Comparison of ENCODE assay signal across 9 cellular contexts in genomic region chr11:61007971-61008896, GRCh38. TPM values are rescaled to one million over a fixed set of nuclear protein-coding genes. Genes with fewer than 3 reads are reported as not detected.
DNase-seq lines count a peak whose midpoint lies in the region; ATAC-seq, FAIRE-seq and TF ChIP-seq lines count a peak whose summit lies in the region.
"Had no signal": no experiment of that assay in that cellular context is flagged by ENCODE, and none has a peak within 500 bp of the region (broad histone marks: within the 10 kb centered on the region; RNA-seq: fewer than 3 reads in every experiment).

No MANE protein-coding gene starts in this region.

- H3K9me1 ChIP-seq in K562 (ENCODE audit: control insufficient read depth, insufficient read depth, low read length), result no peaks in the 10 kb centered on the region

- no peak for TF ChIP-seq EP300 in SK-N-SH (IDR thresholded peaks at IDR 0.05; ENCODE audit: borderline replicate concordance in 1 of 2, low read depth in 1 of 2, low read length in 1 of 2)
- TF ChIP-seq EP300 in K562 (IDR thresholded peaks at IDR 0.05; ENCODE audit: low read length), result no peak
- no peak for TF ChIP-seq EP300 in HepG2 (IDR thresholded peaks at IDR 0.05; ENCODE audit: low read depth in 2 of 2, low read length in 2 of 2)
- TF ChIP-seq EP300 in HepG2 (CRISPR knock-in tag; IDR thresholded peaks at IDR 0.05; ENCODE audit: borderline replicate concordance), result no peak

- in situ Hi-C loops in K562 (cut with MboI), result no loop called here
- in situ Hi-C loops in HepG2 (cut with HindIII; ENCODE audit: extremely low pct_ligation_motif_present, low pct_unique_long_range_greater_than_20kb), result no loop called here

- H3K4me2 ChIP-seq in SK-N-SH (peak overlapping the region; percentile 59; the same call in 1 of the 2 replicates), K562 (ENCODE audit: insufficient read depth, low read length) (no peak overlapping the region), HepG2 (ENCODE audit: low read depth, low read length) (peak overlapping the region; percentile 53)

- no peaks in the 10 kb centered on the region for H3K79me2 ChIP-seq in SK-N-SH (ENCODE audit: insufficient read depth)
- no peaks in the 10 kb centered on the region for H3K79me2 ChIP-seq in K562 (ENCODE audit: control insufficient read depth, insufficient read depth, low read length)
- H3K79me2 ChIP-seq in HepG2 (ENCODE audit: insufficient read depth, low read length), result no peaks in the 10 kb centered on the region

- DNase-seq in SK-N-SH, result peak; percentile 47
- DNase-seq in K562 (ENCODE audit: extremely low read depth in 1 of 4, low spot score in 3 of 4), result peak in 2 of 4 experiments; percentile 37 to 43
- no peak for DNase-seq in HepG2 (ENCODE audit: low spot score)
- DNase-seq in HUDEP-2 (lab: John Stamatoyannopoulos, UW; ENCODE audit: unreplicated experiment in 76 of 76), result no peak

- H3F3A ChIP-seq in SK-N-SH (replicated peaks; ENCODE audit: insufficient read depth), result no peaks in the 10 kb centered on the region

- WGBS in SK-N-SH (ENCODE audit: low lambda C conversion rate), result 67% methylated on average over 29 of the region's 54 CpGs
- WGBS in K562 (ENCODE audit: insufficient coverage, low coverage, missing lambda C conversion rate), result 30% methylated on average over 47 of the region's 54 CpGs
- 45% methylated on average over 43 of the region's 54 CpGs for WGBS in HepG2 (ENCODE audit: low lambda C conversion rate)

- H3K4me3 ChIP-seq in SK-N-SH (ENCODE audit: low read depth in 2 of 2, low read length in 1 of 2) (peak overlapping the region in 1 of 2 experiments; percentile 19; a peak in 2 of 4 replicates), K562 (no peak overlapping the region), HepG2 (replicated peaks in 1 of 3; ENCODE audit: insufficient read depth in 1 of 3, low read depth in 2 of 3, low read length in 3 of 3) (peak overlapping the region in 1 of 3 experiments; percentile 52; a peak in 1 of 6 replicates), subcutaneous abdominal adipose tissue (ENCODE audit: low read depth in 1 of 5, low read length in 5 of 5) (peak overlapping the region; percentile 40 to 61 (median 54))

- no peak overlapping the region for H2AFZ ChIP-seq in SK-N-SH (ENCODE audit: low read depth)
- H2AFZ ChIP-seq in K562 (ENCODE audit: low read depth, low read length), result no peak overlapping the region
- no peak overlapping the region for H2AFZ ChIP-seq in HepG2 (ENCODE audit: low read length)

- TF ChIP-seq RAD21 in SK-N-SH (IDR thresholded peaks at IDR 0.05; ENCODE audit: low read length), result no peak
- TF ChIP-seq RAD21 in K562 (CRISPR knock-in tag; conservative IDR thresholded peaks at IDR 0.05 in 1 of 2, IDR thresholded peaks at IDR 0.05 in 1 of 2), result no peak
- TF ChIP-seq RAD21 in HepG2 (CRISPR knock-in tag; IDR thresholded peaks at IDR 0.05), result no peak

- BruUV-seq in K562 (replicated peaks; lab: Mats Ljungman, UMichigan), result no TSS peak
- no TSS peak for BruUV-seq in HepG2 (replicated peaks; lab: Mats Ljungman, UMichigan)

- no peaks in the 10 kb centered on the region for H4K20me1 ChIP-seq in SK-N-SH (ENCODE audit: insufficient read depth)
- H4K20me1 ChIP-seq in K562 (replicated peaks; ENCODE audit: control insufficient read depth, insufficient read depth, low read length), result peaks cover 10% of the 10 kb centered on the region; the same call in 1 of the 2 replicates
- no peaks in the 10 kb centered on the region for H4K20me1 ChIP-seq in HepG2 (ENCODE audit: insufficient read depth, low read length)

- H3K27me3 ChIP-seq in SK-N-SH (ENCODE audit: insufficient read depth), result peaks cover 13% of the 10 kb centered on the region; the same call in 1 of the 2 replicates
- H3K27me3 ChIP-seq in K562 (ENCODE audit: control insufficient read depth in 2 of 2, insufficient read depth in 2 of 2, low read length in 2 of 2), result peaks cover 73 to 91% of the 10 kb centered on the region in 2 experiments
- peaks cover 11 to 85% of the 10 kb centered on the region in 2 experiments for H3K27me3 ChIP-seq in HepG2 (ENCODE audit: control insufficient read depth in 1 of 2, insufficient read depth in 2 of 2, low read length in 2 of 2)
- H3K27me3 ChIP-seq in subcutaneous abdominal adipose tissue (ENCODE audit: control insufficient read depth in 5 of 5, insufficient read depth in 4 of 5, low read length in 5 of 5), result peaks cover 8 to 31% (median 27%) of the 10 kb centered on the region in 5 donors

- no peaks in the 10 kb centered on the region for H3K36me3 ChIP-seq in SK-N-SH (replicated peaks in 1 of 2; ENCODE audit: control insufficient read depth in 1 of 2, insufficient read depth in 2 of 2, low read length in 1 of 2)
- no peaks in the 10 kb centered on the region for H3K36me3 ChIP-seq in K562 (ENCODE audit: control insufficient read depth, insufficient read depth, low read length)
- H3K36me3 ChIP-seq in HepG2 (replicated peaks in 1 of 2; ENCODE audit: control insufficient read depth in 1 of 2, insufficient read depth in 2 of 2, low read length in 2 of 2), result no peaks in the 10 kb centered on the region
- no peaks in the 10 kb centered on the region for H3K36me3 ChIP-seq in subcutaneous abdominal adipose tissue (ENCODE audit: control insufficient read depth in 5 of 5, insufficient read depth in 5 of 5, low read length in 5 of 5)

- ATAC-seq in SK-N-SH treated with all-trans-retinoic acid at 6 μM for 48 hours (no peak), K562 (peak; percentile 59), HepG2 (peak; percentile 17), HG03280 (IDR thresholded peaks at IDR 0.05; ENCODE audit: unreplicated experiment) (no peak), GM18909 (IDR thresholded peaks at IDR 0.05; ENCODE audit: poor library complexity, unreplicated experiment) (no peak)

- intact Hi-C loops in K562 (cut with micrococcal nuclease) (no loop called here), HepG2 (cut with micrococcal nuclease; ENCODE audit: unreplicated experiment) (no loop called here)

- POLR2A ChIA-PET in SK-N-SH (lab: Yijun Ruan, JAX), result no interaction called here
- POLR2A ChIA-PET in K562 (lab: Yijun Ruan, JAX), result interaction anchor here (0.6 kb wide), 1 partner anchor 212 kb away, joined by 3 read pairs; no protein-coding TSS in a partner anchor
- POLR2A ChIA-PET in HepG2 (lab: Yijun Ruan, JAX), result no interaction called here

- H3K4me1 ChIP-seq in SK-N-SH (ENCODE audit: control insufficient read depth in 1 of 2, insufficient read depth in 2 of 2, low read depth in 1 of 2, low read length in 1 of 2) (peaks cover 4 to 26% of the 10 kb centered on the region in 2 experiments; a peak in 2 of 4 replicates), K562 (replicated peaks in 1 of 2; ENCODE audit: control insufficient read depth in 2 of 2, insufficient read depth in 2 of 2, low read length in 2 of 2) (peaks cover 0 to 20% of the 10 kb centered on the region in 2 experiments; a peak in 3 of 5 replicates), HepG2 (ENCODE audit: insufficient read depth, low read length) (no peaks in the 10 kb centered on the region), subcutaneous abdominal adipose tissue (ENCODE audit: control insufficient read depth in 5 of 5, insufficient read depth in 5 of 5, low read length in 5 of 5) (peaks cover 0 to 47% (median 37%) of the 10 kb centered on the region in 5 donors)

- CTCF ChIA-PET in SK-N-SH (lab: Yijun Ruan, JAX) (interaction anchor here (1.0 to 1.4 kb wide), 2 partner anchors 121 to 179 kb away, joined by 3 to 4 read pairs; no protein-coding TSS in a partner anchor), K562 (lab: Yijun Ruan, JAX; ENCODE audit: low intra/inter-chr PET ratio) (no interaction called here), HepG2 (lab: Yijun Ruan, JAX; ENCODE audit: low intra/inter-chr PET ratio, low total read pairs) (no interaction called here)

- no peak overlapping the region for H3K9ac ChIP-seq in SK-N-SH
- H3K9ac ChIP-seq in K562 (ENCODE audit: insufficient read depth in 1 of 2, low read depth in 2 of 2, low read length in 2 of 2), result no peak overlapping the region
- no peak overlapping the region for H3K9ac ChIP-seq in HepG2 (ENCODE audit: insufficient read depth, low read depth, low read length)
- H3K9ac ChIP-seq in subcutaneous abdominal adipose tissue (ENCODE audit: low read length in 5 of 5), result no peak overlapping the region

- H3K9me2 ChIP-seq in SK-N-SH, result no peaks in the 10 kb centered on the region

- TF ChIP-seq CTCF in SK-N-SH (IDR thresholded peaks at IDR 0.05) (no peak), K562 (IDR thresholded peaks at IDR 0.05 in 2 of 3, conservative IDR thresholded peaks at IDR 0.05 in 1 of 3; ENCODE audit: insufficient read depth in 2 of 3, low read depth in 1 of 3, low read length in 3 of 3) (0 out of 6 replicates have a peak, but pooled peaks of 1 of the 3 experiments have one; percentile 1), HepG2 (CRISPR knock-in tag; IDR thresholded peaks at IDR 0.05) (no peak)

- no peak for FAIRE-seq in K562 (lab: Jason Lieb, UNC)
- FAIRE-seq in HepG2 (lab: Jason Lieb, UNC), result no peak
- FAIRE-seq: A204.1 had no signal

- TF ChIP-seq POLR2A in K562 (conservative IDR thresholded peaks at IDR 0.05) (no peak), HepG2 (IDR thresholded peaks at IDR 0.05; ENCODE audit: insufficient read depth in 1 of 2, low read depth in 2 of 2, low read length in 2 of 2) (no peak)

- no peak overlapping the region for H3K27ac ChIP-seq in SK-N-SH (ENCODE audit: low read depth in 2 of 2, low read length in 1 of 2)
- no peak overlapping the region for H3K27ac ChIP-seq in K562 (ENCODE audit: extremely low read depth, low read depth, low read length)
- H3K27ac ChIP-seq in HepG2 (ENCODE audit: extremely low read length, insufficient read depth, low read length), result no peak overlapping the region
- H3K27ac ChIP-seq in subcutaneous abdominal adipose tissue (ENCODE audit: low read depth, low read length), result no peak overlapping the region

- H3K9me3 ChIP-seq in SK-N-SH (no peaks in the 10 kb centered on the region), K562 (replicated peaks; ENCODE audit: control insufficient read depth, insufficient read depth, low read depth, low read length) (no peaks in the 10 kb centered on the region), HepG2 (ENCODE audit: low read length) (no peaks in the 10 kb centered on the region), subcutaneous abdominal adipose tissue (ENCODE audit: control insufficient read depth in 5 of 5, low read length in 5 of 5) (no peaks in the 10 kb centered on the region)

RNA-seq across cellular contexts. Expression of gene CD6, which starts 36.8 kb away (rescaled TPM):
- polyA plus RNA-seq in SK-N-SH (2012; rRNA removed) (not detected in 2 replicates), K562 (2011; rRNA removed) (not detected in 2 replicates), K562 (2014; fragmentation: Illumina TruSeq; extraction: Trizol) (not detected in 2 replicates), K562 (2014; fragmentation: Nextera tagmentation; extraction: Ambion mirVana) (not detected), K562 (2014; rRNA removed) (not detected in 2 replicates), HepG2 (2011; rRNA removed) (not detected in 2 replicates)
- polyA plus RNA-seq in SK-N-SH (2012; cell fraction: cytosol; rRNA removed), result not detected in 2 replicates
- polyA plus RNA-seq in SK-N-SH (2012; cell fraction: nucleus; rRNA removed), result not detected in 2 replicates
- not detected in 2 replicates for total RNA-seq in K562 (2011; cell fraction: chromatin; rRNA removed; ENCODE audit: low replicate concordance)
- total RNA-seq in K562 (2011; cell fraction: nucleolus; rRNA removed), result not detected in 2 replicates
- total RNA-seq in K562 (2011; cell fraction: nucleoplasm; rRNA removed), result not detected in 2 replicates
- total RNA-seq in K562 (2014; rRNA removed) (not detected in 2 replicates), K562 (2014; rRNA removed; fragmentation: Illumina TruSeq; extraction: Trizol) (not detected in 2 replicates), K562 (2015; rRNA removed; fragmentation: Illumina TruSeq; extraction: Trizol) (not detected in 2 replicates), K562 (2021) (0.84 and 1.5 TPM in 2 replicates), HepG2 (2016; rRNA removed; fragmentation: Illumina TruSeq; extraction: Trizol) (not detected in 2 replicates)
- polyA plus RNA-seq in K562 (2011; cell fraction: cytosol; rRNA removed), result not detected in 2 replicates
- not detected in 2 replicates for polyA plus RNA-seq in K562 (2011; cell fraction: nucleus; rRNA removed)
- not detected in 2 replicates for polyA plus RNA-seq in K562 (2012)
- polyA minus RNA-seq in K562 (2011; rRNA and poly(A)+ RNA removed), result not detected in 2 replicates
- not detected in 2 replicates for polyA minus RNA-seq in K562 (2011; cell fraction: cytosol; rRNA and poly(A)+ RNA removed)
- polyA minus RNA-seq in K562 (2011; cell fraction: nucleus; rRNA and poly(A)+ RNA removed), result not detected in 2 replicates
- total RNA-seq in HepG2 (2016; cell fraction: cytosol; rRNA removed; fragmentation: Illumina TruSeq; extraction: Trizol; ENCODE audit: low read depth), result not detected in 2 replicates
- total RNA-seq in HepG2 (2016; cell fraction: insoluble cytoplasmic fraction; rRNA removed; fragmentation: Illumina TruSeq; extraction: Trizol), result not detected in 2 replicates
- total RNA-seq in HepG2 (2016; cell fraction: membrane; rRNA removed; fragmentation: Illumina TruSeq; extraction: Trizol), result not detected in 2 replicates
- total RNA-seq in HepG2 (2016; cell fraction: nucleus; rRNA removed; fragmentation: Illumina TruSeq; extraction: Trizol), result not detected in 2 replicates
- not detected in 2 replicates for polyA plus RNA-seq in HepG2 (2011; cell fraction: cytosol; rRNA removed)
- not detected in 2 replicates for polyA plus RNA-seq in HepG2 (2011; cell fraction: nucleus; rRNA removed)
- not detected in 2 replicates for polyA plus RNA-seq in HepG2 (2012)
- not detected in 2 replicates for polyA plus RNA-seq in HepG2 (2016; cell fraction: cytosol; fragmentation: Illumina TruSeq; extraction: Trizol; ENCODE audit: low read depth)
- not detected in 2 replicates for polyA plus RNA-seq in HepG2 (2016; cell fraction: insoluble cytoplasmic fraction; fragmentation: Illumina TruSeq; extraction: Trizol; ENCODE audit: low read depth)
- not detected in 2 replicates for polyA plus RNA-seq in HepG2 (2016; cell fraction: membrane; fragmentation: Illumina TruSeq; extraction: Trizol; ENCODE audit: low read depth)
- not detected in 2 replicates for polyA plus RNA-seq in HepG2 (2016; cell fraction: nucleus; fragmentation: Illumina TruSeq; extraction: Trizol; ENCODE audit: insufficient read depth, low read depth)
- not detected in 2 replicates for polyA minus RNA-seq in HepG2 (2011; rRNA and poly(A)+ RNA removed; ENCODE audit: low replicate concordance)
- not detected in 2 replicates for polyA minus RNA-seq in HepG2 (2011; cell fraction: cytosol; rRNA and poly(A)+ RNA removed)
- polyA minus RNA-seq in HepG2 (2011; cell fraction: nucleus; rRNA and poly(A)+ RNA removed), result not detected in 2 replicates

RNA-seq across cellular contexts. Expression of gene SLC15A3, which starts 56.3 kb away (rescaled TPM):
- polyA plus RNA-seq in SK-N-SH (2012; rRNA removed), result 0.13 TPM in 1 of 2 replicates, not detected in the other
- 0.03 TPM in 1 of 2 replicates, not detected in the other for polyA plus RNA-seq in SK-N-SH (2012; cell fraction: cytosol; rRNA removed)
- polyA plus RNA-seq in SK-N-SH (2012; cell fraction: nucleus; rRNA removed), result 0.17 and 0.39 TPM in 2 replicates
- not detected in 2 replicates for total RNA-seq in K562 (2011; cell fraction: chromatin; rRNA removed; ENCODE audit: low replicate concordance)
- total RNA-seq in K562 (2011; cell fraction: nucleolus; rRNA removed), result not detected in 2 replicates
- total RNA-seq in K562 (2011; cell fraction: nucleoplasm; rRNA removed), result not detected in 2 replicates
- not detected in 2 replicates for total RNA-seq in K562 (2014; rRNA removed)
- not detected in 2 replicates for total RNA-seq in K562 (2014; rRNA removed; fragmentation: Illumina TruSeq; extraction: Trizol)
- total RNA-seq in K562 (2015; rRNA removed; fragmentation: Illumina TruSeq; extraction: Trizol), result not detected in 2 replicates
- total RNA-seq in K562 (2021), result 0.27 and 0.45 TPM in 2 replicates
- not detected in 2 replicates for polyA plus RNA-seq in K562 (2011; rRNA removed)
- not detected in 2 replicates for polyA plus RNA-seq in K562 (2011; cell fraction: cytosol; rRNA removed)
- polyA plus RNA-seq in K562 (2011; cell fraction: nucleus; rRNA removed), result not detected in 2 replicates
- polyA plus RNA-seq in K562 (2012), result not detected in 2 replicates
- not detected in 2 replicates for polyA plus RNA-seq in K562 (2014; fragmentation: Illumina TruSeq; extraction: Trizol)
- not detected for polyA plus RNA-seq in K562 (2014; fragmentation: Nextera tagmentation; extraction: Ambion mirVana)
- 0.07 TPM in 1 of 2 replicates, not detected in the other for polyA plus RNA-seq in K562 (2014; rRNA removed)
- not detected in 2 replicates for polyA minus RNA-seq in K562 (2011; rRNA and poly(A)+ RNA removed)
- not detected in 2 replicates for polyA minus RNA-seq in K562 (2011; cell fraction: cytosol; rRNA and poly(A)+ RNA removed)
- polyA minus RNA-seq in K562 (2011; cell fraction: nucleus; rRNA and poly(A)+ RNA removed), result not detected in 2 replicates
- 0.58 and 0.77 TPM in 2 replicates for total RNA-seq in HepG2 (2016; rRNA removed; fragmentation: Illumina TruSeq; extraction: Trizol)
- 0.09 TPM in 1 of 2 replicates, not detected in the other for total RNA-seq in HepG2 (2016; cell fraction: cytosol; rRNA removed; fragmentation: Illumina TruSeq; extraction: Trizol; ENCODE audit: low read depth)
- 0.49 and 1.1 TPM in 2 replicates for total RNA-seq in HepG2 (2016; cell fraction: insoluble cytoplasmic fraction; rRNA removed; fragmentation: Illumina TruSeq; extraction: Trizol)
- total RNA-seq in HepG2 (2016; cell fraction: membrane; rRNA removed; fragmentation: Illumina TruSeq; extraction: Trizol), result 0.49 and 1.1 TPM in 2 replicates
- total RNA-seq in HepG2 (2016; cell fraction: nucleus; rRNA removed; fragmentation: Illumina TruSeq; extraction: Trizol), result 1.8 and 2.8 TPM in 2 replicates
- 0.45 and 1.1 TPM in 2 replicates for polyA plus RNA-seq in HepG2 (2011; rRNA removed)
- polyA plus RNA-seq in HepG2 (2011; cell fraction: cytosol; rRNA removed), result 0.23 and 0.60 TPM in 2 replicates
- 0.97 and 1.0 TPM in 2 replicates for polyA plus RNA-seq in HepG2 (2011; cell fraction: nucleus; rRNA removed)
- 0.27 TPM in 1 of 2 replicates, not detected in the other for polyA plus RNA-seq in HepG2 (2012)
- polyA plus RNA-seq in HepG2 (2016; cell fraction: cytosol; fragmentation: Illumina TruSeq; extraction: Trizol; ENCODE audit: low read depth), result 0.18 and 0.51 TPM in 2 replicates
- polyA plus RNA-seq in HepG2 (2016; cell fraction: insoluble cytoplasmic fraction; fragmentation: Illumina TruSeq; extraction: Trizol; ENCODE audit: low read depth), result 0.53 and 0.84 TPM in 2 replicates
- 0.44 and 0.58 TPM in 2 replicates for polyA plus RNA-seq in HepG2 (2016; cell fraction: membrane; fragmentation: Illumina TruSeq; extraction: Trizol; ENCODE audit: low read depth)
- polyA plus RNA-seq in HepG2 (2016; cell fraction: nucleus; fragmentation: Illumina TruSeq; extraction: Trizol; ENCODE audit: insufficient read depth, low read depth), result 1.3 TPM in 1 of 2 replicates, not detected in the other
- polyA minus RNA-seq in HepG2 (2011; rRNA and poly(A)+ RNA removed; ENCODE audit: low replicate concordance), result 1.4 and 4.0 TPM in 2 replicates
- 0.97 and 1.5 TPM in 2 replicates for polyA minus RNA-seq in HepG2 (2011; cell fraction: cytosol; rRNA and poly(A)+ RNA removed)
- polyA minus RNA-seq in HepG2 (2011; cell fraction: nucleus; rRNA and poly(A)+ RNA removed), result 1.5 and 1.6 TPM in 2 replicates

Comparison
In these comparisons a context has a peak if more than half of its experiments do, and no peak if none do; other contexts are left out.
1. ATAC-seq: peak in K562 (single experiment) and HepG2 (single experiment); none in SK-N-SH treated with all-trans-retinoic acid at 6 μM for 48 hours (single experiment), HG03280 (single experiment) and GM18909 (single experiment).